In genomic region chr14:105420141-105420975, GRCh38 we compare ENCODE assay signal across 8 cellular contexts. TPM values are rescaled to one million over a fixed set of nuclear protein-coding genes. Genes with fewer than 3 reads are reported as not detected.
A peak's percentile ranks its signal among the peaks of the same experiment; 100 is the strongest.
DNase-seq lines count a peak whose midpoint lies in the region; ATAC-seq lines count a peak whose summit lies in the region.

No MANE protein-coding gene starts in this region.

- no peaks in the 10 kb centered on the region for H3K36me3 Mint-ChIP-seq in activated CD4-positive, alpha-beta T cell treated with anti-CD3 and anti-CD28 coated beads, Interleukin-2, amount 10 ng/mL, durations not matched to agents 7 days and 5 days (ENCODE audit: low read depth)

- H3K27ac Mint-ChIP-seq in activated CD4-positive, alpha-beta T cell treated with anti-CD3 and anti-CD28 coated beads, Interleukin-2, amount 10 ng/mL, durations not matched to agents 7 days and 5 days = peak overlapping the region; percentile 89
- H3K27ac Mint-ChIP-seq in stimulated activated naive CD8-positive, alpha-beta T cell treated with anti-CD3 and anti-CD28 coated beads, Interleukin-15, amount 100 ng/mL, for 72 hours = peak overlapping the region; percentile 98 to 99

- no peaks in the 10 kb centered on the region for H3K27me3 Mint-ChIP-seq in activated CD4-positive, alpha-beta T cell treated with anti-CD3 and anti-CD28 coated beads, Interleukin-2, amount 10 ng/mL, durations not matched to agents 7 days and 5 days
- H3K27me3 Mint-ChIP-seq in stimulated activated naive CD8-positive, alpha-beta T cell treated with anti-CD3 and anti-CD28 coated beads, Interleukin-15, amount 100 ng/mL, for 72 hours = no peaks in the 10 kb centered on the region

- DNase-seq in activated CD4-positive, alpha-beta T cell treated with anti-CD3 and anti-CD28 coated beads, Interleukin-2, amount 10 ng/mL, durations not matched to agents 7 days and 5 days = no peak
- DNase-seq in activated CD4-positive, alpha-beta T cell treated with anti-CD3 and anti-CD28 coated beads, Interleukin-2, amount 50 U/mL, for 4 hours = no peak
- DNase-seq in activated naive CD4-positive, alpha-beta T cell treated with anti-CD3 and anti-CD28 coated beads, Interleukin-2, amount 50 U/mL, for 16 hours = peak; percentile 36
- DNase-seq in iPS-NIHi11 (ENCODE audit: low spot score) (peak; percentile 60), NCI-H2227 treated with DMSO at 0.1 percent for 48 hours (lab: John Stamatoyannopoulos, UW) (no peak), epidermal melanocyte (ENCODE audit: insufficient read length, low spot score) (no peak)
- no peak for DNase-seq in stimulated activated naive CD8-positive, alpha-beta T cell treated with anti-CD3 and anti-CD28 coated beads, Interleukin-15, amount 100 ng/mL, for 72 hours

- peak; percentile 35 for ATAC-seq in stimulated activated naive CD8-positive, alpha-beta T cell treated with anti-CD3 and anti-CD28 coated beads, Interleukin-15, amount 100 ng/mL, for 72 hours
- ATAC-seq in HG03196 (IDR thresholded peaks at IDR 0.05; ENCODE audit: unreplicated experiment) = no peak

- POLR2A ChIA-PET in activated CD4-positive, alpha-beta T cell treated with anti-CD3 and anti-CD28 coated beads, Interleukin-2, amount 10 ng/mL, durations not matched to agents 7 days and 5 days (lab: Charles Lee) = no interaction called here

- H3K4me3 Mint-ChIP-seq in activated CD4-positive, alpha-beta T cell treated with anti-CD3 and anti-CD28 coated beads, Interleukin-2, amount 10 ng/mL, durations not matched to agents 7 days and 5 days = peak overlapping the region; percentile 84
- peak overlapping the region; percentile 96 to 98 for H3K4me3 Mint-ChIP-seq in stimulated activated naive CD8-positive, alpha-beta T cell treated with anti-CD3 and anti-CD28 coated beads, Interleukin-15, amount 100 ng/mL, for 72 hours

- H3K9me3 Mint-ChIP-seq in activated CD4-positive, alpha-beta T cell treated with anti-CD3 and anti-CD28 coated beads, Interleukin-2, amount 10 ng/mL, durations not matched to agents 7 days and 5 days = no peaks in the 10 kb centered on the region
- H3K9me3 Mint-ChIP-seq in stimulated activated naive CD8-positive, alpha-beta T cell treated with anti-CD3 and anti-CD28 coated beads, Interleukin-15, amount 100 ng/mL, for 72 hours = no peaks in the 10 kb centered on the region

- CTCF ChIA-PET in activated CD4-positive, alpha-beta T cell treated with anti-CD3 and anti-CD28 coated beads, Interleukin-2, amount 10 ng/mL, durations not matched to agents 7 days and 5 days (lab: Charles Lee) = interaction anchor here (0.7 to 1.4 kb wide), 4 partner anchors 16 to 580 kb away, joined by 3 to 5 read pairs (median 4); no protein-coding TSS in a partner anchor

- H3K4me1 Mint-ChIP-seq in activated CD4-positive, alpha-beta T cell treated with anti-CD3 and anti-CD28 coated beads, Interleukin-2, amount 10 ng/mL, durations not matched to agents 7 days and 5 days = peaks cover 31% of the 10 kb centered on the region
- H3K4me1 Mint-ChIP-seq in stimulated activated naive CD8-positive, alpha-beta T cell treated with anti-CD3 and anti-CD28 coated beads, Interleukin-15, amount 100 ng/mL, for 72 hours = peaks cover 46% of the 10 kb centered on the region

RNA-seq across cellular contexts. Expression of gene MTA1, which starts 0.7 kb away (rescaled TPM):
- total RNA-seq in activated CD4-positive, alpha-beta T cell treated with anti-CD3 and anti-CD28 coated beads, Interleukin-2, amount 10 ng/mL, durations not matched to agents 7 days and 5 days = 100 to 1,000 TPM; 119 to 131 TPM

RNA-seq across cellular contexts. Expression of gene TEX22, which starts 22.0 kb away (rescaled TPM):
- 1 to 10 TPM; 2.8 to 3.9 TPM for total RNA-seq in activated CD4-positive, alpha-beta T cell treated with anti-CD3 and anti-CD28 coated beads, Interleukin-2, amount 10 ng/mL, durations not matched to agents 7 days and 5 days

RNA-seq across cellular contexts. Expression of gene CRIP2, which starts 54.3 kb away (rescaled TPM):
- 1 to 10 TPM in 1 of 2 experiments, under 1 TPM in 1; 0.64 to 1.8 TPM for total RNA-seq in activated CD4-positive, alpha-beta T cell treated with anti-CD3 and anti-CD28 coated beads, Interleukin-2, amount 10 ng/mL, durations not matched to agents 7 days and 5 days

Comparison
In these comparisons a context has a peak if more than half of its experiments do, and no peak if none do; other contexts are left out.
1. DNase-seq: peak in activated naive CD4-positive, alpha-beta T cell treated with anti-CD3 and anti-CD28 coated beads, Interleukin-2, amount 50 U/mL, for 16 hours (single experiment) and iPS-NIHi11 (single experiment); none in activated CD4-positive, alpha-beta T cell treated with anti-CD3 and anti-CD28 coated beads, Interleukin-2, amount 10 ng/mL, durations not matched to agents 7 days and 5 days (single experiment), activated CD4-positive, alpha-beta T cell treated with anti-CD3 and anti-CD28 coated beads, Interleukin-2, amount 50 U/mL, for 4 hours (0 of 2), stimulated activated naive CD8-positive, alpha-beta T cell treated with anti-CD3 and anti-CD28 coated beads, Interleukin-15, amount 100 ng/mL, for 72 hours (0 of 2), NCI-H2227 treated with DMSO at 0.1 percent for 48 hours (single experiment) and epidermal melanocyte (single experiment).